In the genomic region with DNA sequence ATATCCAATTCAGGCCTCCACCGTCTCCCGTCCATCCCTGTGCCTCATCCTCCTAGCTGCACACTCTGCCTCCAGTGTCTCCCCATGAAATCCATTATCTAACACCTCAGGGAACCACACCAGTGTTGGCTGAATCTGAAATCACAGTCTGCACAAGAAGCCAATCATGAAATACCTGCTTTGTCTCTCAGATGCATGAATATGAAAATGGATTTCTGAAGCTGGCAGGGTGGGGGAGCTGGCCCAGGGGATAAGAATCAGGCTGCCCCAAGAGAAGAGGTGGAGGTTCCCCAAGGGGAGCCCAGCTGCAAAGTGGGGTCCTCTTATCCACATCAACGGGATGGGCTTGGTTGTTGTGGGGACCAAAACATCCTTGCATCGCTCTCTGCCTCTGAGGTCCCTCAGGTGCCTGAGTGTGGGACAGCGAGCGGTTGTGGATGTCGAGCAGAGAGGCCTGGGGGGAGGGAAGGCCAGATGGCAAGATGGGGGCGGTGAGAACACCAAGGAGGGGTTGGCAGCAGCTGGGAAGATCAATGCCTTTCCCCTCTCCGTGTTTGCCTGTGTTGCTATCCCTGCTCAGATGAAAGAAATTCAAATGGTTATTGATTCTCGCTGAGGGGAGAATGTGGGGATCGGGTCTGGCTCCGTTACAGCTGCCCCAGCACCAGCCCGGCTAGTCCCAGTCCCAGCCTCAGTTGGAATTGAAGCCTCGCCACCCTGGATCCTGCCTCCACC, we compare ENCODE assay signal across 19 cellular contexts.
DNase-seq lines count a peak whose midpoint lies in the region; ATAC-seq and TF ChIP-seq lines count a peak whose summit lies in the region.
"Had no signal": no experiment of that assay in that cellular context is flagged by ENCODE, and none has a peak within 500 bp of the region (broad histone marks: within the 10 kb centered on the region; RNA-seq: fewer than 3 reads in every experiment).

No MANE protein-coding gene starts in this region.

- no peak for DNase-seq in GM23338 (ENCODE audit: low spot score)
- peak; percentile 74 for DNase-seq in NCI-H82 treated with DMSO at 0.1 percent for 48 hours (lab: John Stamatoyannopoulos, UW; ENCODE audit: unreplicated experiment)
- peak; percentile 21 for DNase-seq in left lobe of liver (ENCODE audit: low spot score)
- peak; percentile 70 for DNase-seq in retina
- no peak for DNase-seq in medulla oblongata (ENCODE audit: extremely low spot score)
- DNase-seq in NCI-H510A treated with DMSO at 0.1 percent for 48 hours (lab: John Stamatoyannopoulos, UW): no peak
- DNase-seq: C1 segment of cervical spinal cord; CD8-positive, alpha-beta memory T cell; DMS79 treated with DMSO at 0.1 percent for 48 hours; IMR-90; NCI-H1417; NCI-H1930; NCI-H446 treated with DMSO at 0.1 percent for 48 hours; PC-9; SIG-M5 had no signal

- H3K9me2 ChIP-seq in GM23338 (ENCODE audit: insufficient read depth): 0 out of 2 replicates have a peak, but pooled peaks cover 3% of the 10 kb centered on the region

- ATAC-seq in GM23338 (no peak), left lobe of liver (no peak), GM21786 (IDR thresholded peaks at IDR 0.05; ENCODE audit: unreplicated experiment) (no peak)
- ATAC-seq: SK-N-SH treated with all-trans-retinoic acid at 6 μM for 48 hours had no signal

- no peak overlapping the region for H3K4me3 ChIP-seq in GM23338
- H3K4me3 ChIP-seq: HAP-1, PC-9 had no signal

- H3K36me3 Mint-ChIP-seq in GM23338 (ENCODE audit: low read depth): peaks cover 11% of the 10 kb centered on the region; the same call in 2 of the 3 replicates
- H3K36me3 Mint-ChIP-seq: CD8-positive, alpha-beta memory T cell had no signal

- 0 out of 2 replicates have a peak overlapping the region, but pooled peaks have one; percentile 18 for H2AFZ ChIP-seq in GM23338
- H2AFZ ChIP-seq: PC-9 had no signal

- H3K27ac ChIP-seq in GM23338 (ENCODE audit: low read depth): no peak overlapping the region
- H3K27ac ChIP-seq: PC-9, RWPE1 had no signal

- H3K4me3 Mint-ChIP-seq in GM23338: no peak overlapping the region
- H3K4me3 Mint-ChIP-seq: CD8-positive, alpha-beta memory T cell had no signal

- no peak overlapping the region for H3K4me2 ChIP-seq in GM23338
- H3K4me2 ChIP-seq: PC-9 had no signal

- peaks cover 6% of the 10 kb centered on the region for H3K27me3 Mint-ChIP-seq in GM23338 (ENCODE audit: insufficient read depth, low read depth, poor library complexity)

- H3K27me3 ChIP-seq in GM23338 (ENCODE audit: insufficient read depth): no peaks in the 10 kb centered on the region

- H3K9me3 Mint-ChIP-seq in GM23338: peaks cover 16% of the 10 kb centered on the region

- 0 out of 2 replicates have a peak, but pooled peaks cover 2% of the 10 kb centered on the region for H3F3A ChIP-seq in GM23338 (replicated peaks; ENCODE audit: low read depth)

- H3K27ac Mint-ChIP-seq in GM23338: no peak overlapping the region
- H3K27ac Mint-ChIP-seq: CD8-positive, alpha-beta memory T cell had no signal

- TF ChIP-seq CTCF in GM23338 (conservative IDR thresholded peaks at IDR 0.05; ENCODE audit: low read depth in 2 of 2): no peak

- no peaks in the 10 kb centered on the region for H3K79me2 ChIP-seq in GM23338 (replicated peaks; ENCODE audit: insufficient read depth)

- H4K20me1 ChIP-seq in GM23338 (replicated peaks; ENCODE audit: insufficient read depth): no peaks in the 10 kb centered on the region

- peaks cover 29% of the 10 kb centered on the region for H3K4me1 Mint-ChIP-seq in GM23338
- H3K4me1 Mint-ChIP-seq: CD8-positive, alpha-beta memory T cell had no signal

- peaks cover 9% of the 10 kb centered on the region for H3K36me3 ChIP-seq in GM23338 (ENCODE audit: insufficient read depth)
- H3K36me3 ChIP-seq: HAP-1 had no signal

- H3K4me1 ChIP-seq in GM23338 (ENCODE audit: insufficient read depth): peaks cover 22% of the 10 kb centered on the region

TF ChIP-seq in GM23338, 12 proteins besides CTCF, POLR2A, EP300 and RAD21 (continues in another document):
- TF ChIP-seq EZH2phosphoT487 (IDR thresholded peaks at IDR 0.05; ENCODE audit: unreplicated experiment) (no peak), JUNB (IDR thresholded peaks at IDR 0.05; ENCODE audit: unreplicated experiment) (no peak), ZNF331 (CRISPR knock-in tag; IDR thresholded peaks at IDR 0.05; ENCODE audit: low read depth) (no peak)
- TF ChIP-seq, protein P1, sequence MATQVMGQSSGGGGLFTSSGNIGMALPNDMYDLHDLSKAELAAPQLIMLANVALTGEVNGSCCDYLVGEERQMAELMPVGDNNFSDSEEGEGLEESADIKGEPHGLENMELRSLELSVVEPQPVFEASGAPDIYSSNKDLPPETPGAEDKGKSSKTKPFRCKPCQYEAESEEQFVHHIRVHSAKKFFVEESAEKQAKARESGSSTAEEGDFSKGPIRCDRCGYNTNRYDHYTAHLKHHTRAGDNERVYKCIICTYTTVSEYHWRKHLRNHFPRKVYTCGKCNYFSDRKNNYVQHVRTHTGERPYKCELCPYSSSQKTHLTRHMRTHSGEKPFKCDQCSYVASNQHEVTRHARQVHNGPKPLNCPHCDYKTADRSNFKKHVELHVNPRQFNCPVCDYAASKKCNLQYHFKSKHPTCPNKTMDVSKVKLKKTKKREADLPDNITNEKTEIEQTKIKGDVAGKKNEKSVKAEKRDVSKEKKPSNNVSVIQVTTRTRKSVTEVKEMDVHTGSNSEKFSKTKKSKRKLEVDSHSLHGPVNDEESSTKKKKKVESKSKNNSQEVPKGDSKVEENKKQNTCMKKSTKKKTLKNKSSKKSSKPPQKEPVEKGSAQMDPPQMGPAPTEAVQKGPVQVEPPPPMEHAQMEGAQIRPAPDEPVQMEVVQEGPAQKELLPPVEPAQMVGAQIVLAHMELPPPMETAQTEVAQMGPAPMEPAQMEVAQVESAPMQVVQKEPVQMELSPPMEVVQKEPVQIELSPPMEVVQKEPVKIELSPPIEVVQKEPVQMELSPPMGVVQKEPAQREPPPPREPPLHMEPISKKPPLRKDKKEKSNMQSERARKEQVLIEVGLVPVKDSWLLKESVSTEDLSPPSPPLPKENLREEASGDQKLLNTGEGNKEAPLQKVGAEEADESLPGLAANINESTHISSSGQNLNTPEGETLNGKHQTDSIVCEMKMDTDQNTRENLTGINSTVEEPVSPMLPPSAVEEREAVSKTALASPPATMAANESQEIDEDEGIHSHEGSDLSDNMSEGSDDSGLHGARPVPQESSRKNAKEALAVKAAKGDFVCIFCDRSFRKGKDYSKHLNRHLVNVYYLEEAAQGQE (IDR thresholded peaks at IDR 0.05; ENCODE audit: unreplicated experiment): no peak
- TF ChIP-seq, protein P2, sequence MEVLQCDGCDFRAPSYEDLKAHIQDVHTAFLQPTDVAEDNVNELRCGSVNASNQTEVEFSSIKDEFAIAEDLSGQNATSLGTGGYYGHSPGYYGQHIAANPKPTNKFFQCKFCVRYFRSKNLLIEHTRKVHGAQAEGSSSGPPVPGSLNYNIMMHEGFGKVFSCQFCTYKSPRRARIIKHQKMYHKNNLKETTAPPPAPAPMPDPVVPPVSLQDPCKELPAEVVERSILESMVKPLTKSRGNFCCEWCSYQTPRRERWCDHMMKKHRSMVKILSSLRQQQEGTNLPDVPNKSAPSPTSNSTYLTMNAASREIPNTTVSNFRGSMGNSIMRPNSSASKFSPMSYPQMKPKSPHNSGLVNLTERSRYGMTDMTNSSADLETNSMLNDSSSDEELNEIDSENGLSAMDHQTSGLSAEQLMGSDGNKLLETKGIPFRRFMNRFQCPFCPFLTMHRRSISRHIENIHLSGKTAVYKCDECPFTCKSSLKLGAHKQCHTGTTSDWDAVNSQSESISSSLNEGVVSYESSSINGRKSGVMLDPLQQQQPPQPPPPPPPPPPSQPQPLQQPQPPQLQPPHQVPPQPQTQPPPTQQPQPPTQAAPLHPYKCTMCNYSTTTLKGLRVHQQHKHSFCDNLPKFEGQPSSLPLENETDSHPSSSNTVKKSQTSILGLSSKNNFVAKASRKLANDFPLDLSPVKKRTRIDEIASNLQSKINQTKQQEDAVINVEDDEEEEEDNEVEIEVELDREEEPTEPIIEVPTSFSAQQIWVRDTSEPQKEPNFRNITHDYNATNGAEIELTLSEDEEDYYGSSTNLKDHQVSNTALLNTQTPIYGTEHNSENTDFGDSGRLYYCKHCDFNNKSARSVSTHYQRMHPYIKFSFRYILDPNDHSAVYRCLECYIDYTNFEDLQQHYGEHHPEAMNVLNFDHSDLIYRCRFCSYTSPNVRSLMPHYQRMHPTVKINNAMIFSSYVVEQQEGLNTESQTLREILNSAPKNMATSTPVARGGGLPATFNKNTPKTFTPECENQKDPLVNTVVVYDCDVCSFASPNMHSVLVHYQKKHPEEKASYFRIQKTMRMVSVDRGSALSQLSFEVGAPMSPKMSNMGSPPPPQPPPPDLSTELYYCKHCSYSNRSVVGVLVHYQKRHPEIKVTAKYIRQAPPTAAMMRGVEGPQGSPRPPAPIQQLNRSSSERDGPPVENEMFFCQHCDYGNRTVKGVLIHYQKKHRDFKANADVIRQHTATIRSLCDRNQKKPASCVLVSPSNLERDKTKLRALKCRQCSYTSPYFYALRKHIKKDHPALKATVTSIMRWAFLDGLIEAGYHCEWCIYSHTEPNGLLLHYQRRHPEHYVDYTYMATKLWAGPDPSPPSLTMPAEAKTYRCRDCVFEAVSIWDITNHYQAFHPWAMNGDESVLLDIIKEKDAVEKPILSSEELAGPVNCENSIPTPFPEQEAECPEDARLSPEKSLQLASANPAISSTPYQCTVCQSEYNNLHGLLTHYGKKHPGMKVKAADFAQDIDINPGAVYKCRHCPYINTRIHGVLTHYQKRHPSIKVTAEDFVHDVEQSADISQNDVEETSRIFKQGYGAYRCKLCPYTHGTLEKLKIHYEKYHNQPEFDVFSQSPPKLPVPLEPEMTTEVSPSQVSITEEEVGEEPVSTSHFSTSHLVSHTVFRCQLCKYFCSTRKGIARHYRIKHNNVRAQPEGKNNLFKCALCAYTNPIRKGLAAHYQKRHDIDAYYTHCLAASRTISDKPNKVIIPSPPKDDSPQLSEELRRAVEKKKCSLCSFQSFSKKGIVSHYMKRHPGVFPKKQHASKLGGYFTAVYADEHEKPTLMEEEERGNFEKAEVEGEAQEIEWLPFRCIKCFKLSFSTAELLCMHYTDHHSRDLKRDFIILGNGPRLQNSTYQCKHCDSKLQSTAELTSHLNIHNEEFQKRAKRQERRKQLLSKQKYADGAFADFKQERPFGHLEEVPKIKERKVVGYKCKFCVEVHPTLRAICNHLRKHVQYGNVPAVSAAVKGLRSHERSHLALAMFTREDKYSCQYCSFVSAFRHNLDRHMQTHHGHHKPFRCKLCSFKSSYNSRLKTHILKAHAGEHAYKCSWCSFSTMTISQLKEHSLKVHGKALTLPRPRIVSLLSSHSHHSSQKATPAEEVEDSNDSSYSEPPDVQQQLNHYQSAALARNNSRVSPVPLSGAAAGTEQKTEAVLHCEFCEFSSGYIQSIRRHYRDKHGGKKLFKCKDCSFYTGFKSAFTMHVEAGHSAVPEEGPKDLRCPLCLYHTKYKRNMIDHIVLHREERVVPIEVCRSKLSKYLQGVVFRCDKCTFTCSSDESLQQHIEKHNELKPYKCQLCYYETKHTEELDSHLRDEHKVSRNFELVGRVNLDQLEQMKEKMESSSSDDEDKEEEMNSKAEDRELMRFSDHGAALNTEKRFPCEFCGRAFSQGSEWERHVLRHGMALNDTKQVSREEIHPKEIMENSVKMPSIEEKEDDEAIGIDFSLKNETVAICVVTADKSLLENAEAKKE (CRISPR knock-in tag; IDR thresholded peaks at IDR 0.05): no peak

Comparison
In these comparisons a context has a peak if more than half of its experiments do, and no peak if none do; other contexts are left out.
1. DNase-seq: peak in NCI-H82 treated with DMSO at 0.1 percent for 48 hours (single experiment), left lobe of liver (single experiment) and retina (single experiment); none in GM23338 (single experiment), medulla oblongata (single experiment) and NCI-H510A treated with DMSO at 0.1 percent for 48 hours (single experiment).